In the genomic region with DNA sequence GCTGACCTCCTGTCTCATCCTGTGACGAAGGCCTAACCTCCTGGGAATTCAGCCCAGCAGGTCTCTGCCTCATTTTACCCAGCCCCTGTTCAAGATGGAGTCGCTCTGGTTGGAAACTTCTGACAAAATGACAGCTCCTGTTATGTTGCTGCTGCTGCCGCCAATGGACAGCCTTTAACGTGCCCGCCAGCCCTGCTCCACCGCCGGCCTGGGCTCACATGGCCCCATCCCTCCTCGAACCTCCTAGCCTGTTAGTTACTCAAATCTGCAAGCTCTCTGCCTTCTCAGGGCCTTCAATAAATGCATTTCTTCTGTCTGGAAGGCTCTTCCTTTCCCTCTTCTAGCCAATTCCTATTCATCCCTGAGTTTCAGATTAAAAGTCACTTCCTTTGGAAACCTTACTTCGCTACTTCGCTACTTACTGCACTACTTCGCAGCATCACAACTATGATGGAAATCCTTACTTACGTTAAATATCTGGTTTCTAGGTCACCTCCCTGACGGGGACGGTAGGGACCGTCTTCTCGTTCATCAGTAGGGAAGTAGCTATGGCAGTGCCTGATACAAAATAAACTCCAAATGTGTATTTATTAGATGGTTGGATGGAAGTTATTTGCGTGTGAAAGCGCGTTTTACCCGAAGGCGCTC, we compare ENCODE assay signal across 8 cellular contexts. TPM values are rescaled to one million over a fixed set of nuclear protein-coding genes. Genes with fewer than 3 reads are reported as not detected.
DNase-seq lines count a peak whose midpoint lies in the region; ATAC-seq and TF ChIP-seq lines count a peak whose summit lies in the region.

No MANE protein-coding gene starts in this region.

- H3K36me3 Mint-ChIP-seq in T-helper 2 cell treated with Interferon-gamma antibody and Interleukin-4, amounts not matched to agents 5 μg/mL and 100 μg/mL, for 36 hours (ENCODE audit: low read depth): peaks cover 9% of the 10 kb centered on the region
- peaks cover 10% of the 10 kb centered on the region for H3K36me3 Mint-ChIP-seq in osteocyte (ENCODE audit: unreplicated experiment)

- DNase-seq in T-helper 2 cell treated with Interferon-gamma antibody and Interleukin-4, amounts not matched to agents 5 μg/mL and 100 μg/mL, for 36 hours (ENCODE audit: low spot score): no peak
- DNase-seq in T-helper 2 cell (no peak), Peyer's patch (no peak), epithelial cell of esophagus (ENCODE audit: low read depth) (no peak), osteocyte (ENCODE audit: extremely low spot score, unreplicated experiment) (no peak), ACHN (no peak)

- TF ChIP-seq CTCF in Peyer's patch (IDR thresholded peaks at IDR 0.05) (no peak), epithelial cell of esophagus (IDR thresholded peaks at IDR 0.05; ENCODE audit: insufficient read depth, low read depth, low read length, missing control alignments) (no peak), osteocyte (IDR thresholded peaks at IDR 0.05) (no peak)

- H3K27me3 Mint-ChIP-seq in T-helper 2 cell treated with Interferon-gamma antibody and Interleukin-4, amounts not matched to agents 5 μg/mL and 100 μg/mL, for 36 hours (ENCODE audit: low read depth): peaks cover 6% of the 10 kb centered on the region
- H3K27me3 Mint-ChIP-seq in osteocyte (ENCODE audit: unreplicated experiment): no peaks in the 10 kb centered on the region

- peaks cover 4 to 29% (median 12%) of the 10 kb centered on the region in 4 donors for H3K4me1 ChIP-seq in Peyer's patch

- peaks cover 25% of the 10 kb centered on the region for H3K4me1 Mint-ChIP-seq in T-helper 2 cell treated with Interferon-gamma antibody and Interleukin-4, amounts not matched to agents 5 μg/mL and 100 μg/mL, for 36 hours (ENCODE audit: low read depth)
- peaks cover 47% of the 10 kb centered on the region for H3K4me1 Mint-ChIP-seq in osteocyte (ENCODE audit: unreplicated experiment)

- peak overlapping the region; percentile 87 for H3K27ac Mint-ChIP-seq in T-helper 2 cell treated with Interferon-gamma antibody and Interleukin-4, amounts not matched to agents 5 μg/mL and 100 μg/mL, for 36 hours
- peak overlapping the region; percentile 96 for H3K27ac Mint-ChIP-seq in osteocyte (ENCODE audit: unreplicated experiment)

- in situ Hi-C loops in ACHN (cut with HindIII; ENCODE audit: low pct_ligation_motif_present, low pct_unique_long_range_greater_than_20kb, low sequenced_read_pairs): no loop called here

- H3K27ac ChIP-seq in Peyer's patch: peak overlapping the region; percentile 85 to 98 (median 88)

- peaks cover 0 to 13% (median 0%) of the 10 kb centered on the region in 3 donors for H3K36me3 ChIP-seq in Peyer's patch

- peak overlapping the region; percentile 75 for H3K4me3 Mint-ChIP-seq in T-helper 2 cell treated with Interferon-gamma antibody and Interleukin-4, amounts not matched to agents 5 μg/mL and 100 μg/mL, for 36 hours
- peak overlapping the region; percentile 64 for H3K4me3 Mint-ChIP-seq in osteocyte (ENCODE audit: unreplicated experiment)

- H3K9me3 Mint-ChIP-seq in T-helper 2 cell treated with Interferon-gamma antibody and Interleukin-4, amounts not matched to agents 5 μg/mL and 100 μg/mL, for 36 hours: no peaks in the 10 kb centered on the region
- no peaks in the 10 kb centered on the region for H3K9me3 Mint-ChIP-seq in osteocyte (ENCODE audit: unreplicated experiment)

- no peak for TF ChIP-seq POLR2A in Peyer's patch (IDR thresholded peaks at IDR 0.05)

- no peak for ATAC-seq in esophagus mucosa
- no peak for ATAC-seq in GM18517 (IDR thresholded peaks at IDR 0.05; ENCODE audit: unreplicated experiment)

- H3K27me3 ChIP-seq in Peyer's patch: no peaks in the 10 kb centered on the region

- H3K9me3 ChIP-seq in Peyer's patch: no peaks in the 10 kb centered on the region

- H3K4me3 ChIP-seq in Peyer's patch (peak overlapping the region; percentile 52 to 96 (median 78)), epithelial cell of esophagus (ENCODE audit: low read length) (peak overlapping the region; percentile 58)

RNA-seq across cellular contexts. Expression of a gene that starts 0.5 kb away (rescaled TPM):
- 10 to 100 TPM; 12.4 to 79.2 (median 62.7) TPM for total RNA-seq in Peyer's patch
- 86.5 and 96.6 TPM in 2 replicates for total RNA-seq in osteocyte
- total RNA-seq in esophagus mucosa: 13.3 TPM

RNA-seq across cellular contexts. Expression of a gene that starts 17.2 kb away (rescaled TPM):
- 1 to 10 TPM in 2 of 4 donors, under 1 TPM in 1, not detected in 1; 0.94 to 3.9 (median 1.7) TPM for total RNA-seq in Peyer's patch
- total RNA-seq in osteocyte: 1.2 and 1.4 TPM in 2 replicates
- total RNA-seq in esophagus mucosa: 15.7 TPM

RNA-seq across cellular contexts. Expression of a gene that starts 26.4 kb away (rescaled TPM):
- total RNA-seq in Peyer's patch: 10 to 100 TPM; 42.1 to 95.4 (median 80.2) TPM
- 51.7 and 62.7 TPM in 2 replicates for total RNA-seq in osteocyte
- 67.4 TPM for total RNA-seq in esophagus mucosa

RNA-seq across cellular contexts. Expression of a gene that starts 31.4 kb away (rescaled TPM):
- total RNA-seq in Peyer's patch (100 to 1,000 TPM in 3 of 4 donors, 10 to 100 TPM in 1; 65.2 to 180 (median 133) TPM), osteocyte (34.6 and 35.8 TPM in 2 replicates), esophagus mucosa (33.8 TPM)

RNA-seq across cellular contexts. Expression of a gene that starts 42.0 kb away (rescaled TPM):
- total RNA-seq in Peyer's patch (1 to 10 TPM in 2 of 4 donors, not detected in 2; 1.2 to 1.5 TPM), osteocyte (5.5 and 5.6 TPM in 2 replicates), esophagus mucosa (2.9 TPM)
